In genomic region chr1:224456637-224456953, GRCh38 we compare ENCODE assay signal across 10 cellular contexts. TPM values are rescaled to one million over a fixed set of nuclear protein-coding genes. Genes with fewer than 3 reads are reported as not detected.
DNase-seq lines count a peak whose midpoint lies in the region; ATAC-seq and TF ChIP-seq lines count a peak whose summit lies in the region.
"Had no signal": no experiment of that assay in that cellular context is flagged by ENCODE, and none has a peak within 500 bp of the region (broad histone marks: within the 10 kb centered on the region; RNA-seq: fewer than 3 reads in every experiment).

No MANE protein-coding gene starts in this region.

- DNase-seq in activated naive CD8-positive, alpha-beta T cell treated with anti-CD3 and anti-CD28 coated beads, Interleukin-2, amount 10 ng/mL, durations not matched to agents 7 days and 5 days, result no peak
- DNase-seq in activated naive CD8-positive, alpha-beta T cell treated with anti-CD3 and anti-CD28 coated beads, Interleukin-2, amount 50 U/mL, for 24 hours, result no peak
- no peak for DNase-seq in naive thymus-derived CD4-positive, alpha-beta T cell
- DNase-seq in type B pancreatic cell (ENCODE audit: extremely low spot score, unreplicated experiment), result no peak
- DNase-seq in cortex of kidney (lab: John Stamatoyannopoulos, UW), result no peak
- no peak for DNase-seq in NCI-H524 (lab: John Stamatoyannopoulos, UW)
- DNase-seq: NCI-H1436 had no signal

- H3K27me3 ChIP-seq in naive thymus-derived CD4-positive, alpha-beta T cell (ENCODE audit: control insufficient read depth in 2 of 2, insufficient read depth in 2 of 2, low read length in 2 of 2), result no peaks in the 10 kb centered on the region

- no peaks in the 10 kb centered on the region for H3K27me3 Mint-ChIP-seq in activated naive CD8-positive, alpha-beta T cell treated with anti-CD3 and anti-CD28 coated beads, Interleukin-2, amount 10 ng/mL, durations not matched to agents 7 days and 5 days
- H3K27me3 Mint-ChIP-seq in activated naive CD8-positive, alpha-beta T cell treated with anti-CD3 and anti-CD28 coated beads, Interleukin-2, amount 50 U/mL, for 24 hours, result no peaks in the 10 kb centered on the region
- H3K27me3 Mint-ChIP-seq in naive thymus-derived CD4-positive, alpha-beta T cell, result no peaks in the 10 kb centered on the region
- H3K27me3 Mint-ChIP-seq in type B pancreatic cell, result no peaks in the 10 kb centered on the region
- H3K27me3 Mint-ChIP-seq: B cell had no signal

- peak; percentile 20 for TF ChIP-seq CTCF in type B pancreatic cell (conservative IDR thresholded peaks at IDR 0.05)

- peaks cover 20% of the 10 kb centered on the region for H3K4me1 Mint-ChIP-seq in activated naive CD8-positive, alpha-beta T cell treated with anti-CD3 and anti-CD28 coated beads, Interleukin-2, amount 10 ng/mL, durations not matched to agents 7 days and 5 days
- peaks cover 18% of the 10 kb centered on the region for H3K4me1 Mint-ChIP-seq in activated naive CD8-positive, alpha-beta T cell treated with anti-CD3 and anti-CD28 coated beads, Interleukin-2, amount 50 U/mL, for 24 hours
- H3K4me1 Mint-ChIP-seq in naive thymus-derived CD4-positive, alpha-beta T cell, result peaks cover 8 to 24% (median 12%) of the 10 kb centered on the region in 7 donors
- H3K4me1 Mint-ChIP-seq in type B pancreatic cell (ENCODE audit: unreplicated experiment), result peaks cover 12% of the 10 kb centered on the region

- H3K4me1 ChIP-seq in naive thymus-derived CD4-positive, alpha-beta T cell (ENCODE audit: control insufficient read depth in 2 of 2, insufficient read depth in 2 of 2, low read length in 2 of 2), result peaks cover 3% of the 10 kb centered on the region in 2 donors

- H3K4me3 ChIP-seq in naive thymus-derived CD4-positive, alpha-beta T cell (ENCODE audit: low read length), result no peak overlapping the region

- H3K36me3 ChIP-seq in naive thymus-derived CD4-positive, alpha-beta T cell (ENCODE audit: control insufficient read depth in 2 of 3, insufficient read depth in 3 of 3, low read length in 3 of 3), result no peaks in the 10 kb centered on the region

- CTCF ChIA-PET in naive thymus-derived CD4-positive, alpha-beta T cell (lab: Charles Lee), result interaction anchor here (0.6 to 2.9 kb wide), 12 partner anchors 8 to 342 kb away, joined by 3 to 16 read pairs (median 6); partner anchors contain the start of gene FBXO28

- POLR2A ChIA-PET in activated naive CD8-positive, alpha-beta T cell treated with anti-CD3 and anti-CD28 coated beads, Interleukin-2, amount 10 ng/mL, durations not matched to agents 7 days and 5 days (lab: Charles Lee), result interaction anchor here (1.1 to 1.3 kb wide), 2 partner anchors 41 to 127 kb away, joined by 3 read pairs; partner anchors contain the start of gene NVL
- POLR2A ChIA-PET in naive thymus-derived CD4-positive, alpha-beta T cell (lab: Charles Lee), result interaction anchor here (0.6 to 3.1 kb wide), 4 partner anchors 25 to 340 kb away, joined by 3 to 24 read pairs (median 6); no protein-coding TSS in a partner anchor

- no peaks in the 10 kb centered on the region for H3K9me3 ChIP-seq in naive thymus-derived CD4-positive, alpha-beta T cell (ENCODE audit: control insufficient read depth in 2 of 3, low read length in 3 of 3)

- H3K9me3 Mint-ChIP-seq in activated naive CD8-positive, alpha-beta T cell treated with anti-CD3 and anti-CD28 coated beads, Interleukin-2, amount 10 ng/mL, durations not matched to agents 7 days and 5 days, result no peaks in the 10 kb centered on the region
- no peaks in the 10 kb centered on the region for H3K9me3 Mint-ChIP-seq in activated naive CD8-positive, alpha-beta T cell treated with anti-CD3 and anti-CD28 coated beads, Interleukin-2, amount 50 U/mL, for 24 hours
- H3K9me3 Mint-ChIP-seq in naive thymus-derived CD4-positive, alpha-beta T cell, result no peaks in the 10 kb centered on the region
- no peaks in the 10 kb centered on the region for H3K9me3 Mint-ChIP-seq in type B pancreatic cell

- intact Hi-C loops in naive thymus-derived CD4-positive, alpha-beta T cell (cut with micrococcal nuclease), result loop anchor here (2.0 to 10.0 kb wide), 7 partner anchors 34 to 212 kb away; no protein-coding TSS in a partner anchor

- H3K36me3 Mint-ChIP-seq in activated naive CD8-positive, alpha-beta T cell treated with anti-CD3 and anti-CD28 coated beads, Interleukin-2, amount 10 ng/mL, durations not matched to agents 7 days and 5 days, result peaks cover 2% of the 10 kb centered on the region
- H3K36me3 Mint-ChIP-seq in activated naive CD8-positive, alpha-beta T cell treated with anti-CD3 and anti-CD28 coated beads, Interleukin-2, amount 50 U/mL, for 24 hours (ENCODE audit: low read depth), result no peaks in the 10 kb centered on the region
- H3K36me3 Mint-ChIP-seq in naive thymus-derived CD4-positive, alpha-beta T cell, result no peaks in the 10 kb centered on the region
- H3K36me3 Mint-ChIP-seq in type B pancreatic cell, result no peaks in the 10 kb centered on the region

- peak overlapping the region; percentile 10 for H3K27ac ChIP-seq in cingulate gyrus (ENCODE audit: low read depth, low read length)
- no peak overlapping the region for H3K27ac ChIP-seq in naive thymus-derived CD4-positive, alpha-beta T cell (ENCODE audit: low read depth, low read length)

- peak overlapping the region; percentile 76 for H3K27ac Mint-ChIP-seq in activated naive CD8-positive, alpha-beta T cell treated with anti-CD3 and anti-CD28 coated beads, Interleukin-2, amount 10 ng/mL, durations not matched to agents 7 days and 5 days
- no peak overlapping the region for H3K27ac Mint-ChIP-seq in activated naive CD8-positive, alpha-beta T cell treated with anti-CD3 and anti-CD28 coated beads, Interleukin-2, amount 50 U/mL, for 24 hours
- H3K27ac Mint-ChIP-seq in naive thymus-derived CD4-positive, alpha-beta T cell, result peak overlapping the region in 5 of 9 donors; percentile 16 to 91 (median 79)
- peak overlapping the region; percentile 85 for H3K27ac Mint-ChIP-seq in type B pancreatic cell
- H3K27ac Mint-ChIP-seq: B cell had no signal

- ATAC-seq in activated naive CD8-positive, alpha-beta T cell treated with anti-CD3 and anti-CD28 coated beads, Interleukin-2, amount 10 ng/mL, durations not matched to agents 7 days and 5 days (ENCODE audit: low read depth), result no peak
- no peak for ATAC-seq in activated naive CD8-positive, alpha-beta T cell treated with anti-CD3 and anti-CD28 coated beads, Interleukin-2, amount 50 U/mL, for 24 hours
- no peak for ATAC-seq in naive thymus-derived CD4-positive, alpha-beta T cell
- ATAC-seq in GM21367 (IDR thresholded peaks at IDR 0.05; ENCODE audit: unreplicated experiment), result no peak

- peak overlapping the region; percentile 29 for H3K4me3 Mint-ChIP-seq in activated naive CD8-positive, alpha-beta T cell treated with anti-CD3 and anti-CD28 coated beads, Interleukin-2, amount 10 ng/mL, durations not matched to agents 7 days and 5 days
- no peak overlapping the region for H3K4me3 Mint-ChIP-seq in activated naive CD8-positive, alpha-beta T cell treated with anti-CD3 and anti-CD28 coated beads, Interleukin-2, amount 50 U/mL, for 24 hours
- H3K4me3 Mint-ChIP-seq in naive thymus-derived CD4-positive, alpha-beta T cell, result peak overlapping the region in 6 of 10 donors; percentile 52 to 69 (median 60)
- H3K4me3 Mint-ChIP-seq in type B pancreatic cell, result no peak overlapping the region
- H3K4me3 Mint-ChIP-seq: B cell had no signal

RNA-seq across cellular contexts. Expression of gene WDR26, which starts 22.0 kb away (rescaled TPM):
- total RNA-seq in activated naive CD8-positive, alpha-beta T cell treated with anti-CD3 and anti-CD28 coated beads, Interleukin-2, amount 10 ng/mL, durations not matched to agents 7 days and 5 days, result 10 to 100 TPM; 90.2 to 92.0 TPM
- total RNA-seq in naive thymus-derived CD4-positive, alpha-beta T cell, result 100 to 1,000 TPM in 3 of 5 experiments, 10 to 100 TPM in 2; 80.5 to 164 (median 104) TPM
- polyA plus RNA-seq in naive thymus-derived CD4-positive, alpha-beta T cell, result 1 to 10 TPM; 1.7 to 3.1 TPM
- total RNA-seq in type B pancreatic cell (ENCODE audit: low replicate concordance), result 75.1 and 86.4 TPM in 2 replicates

Comparison
In these comparisons a context has a peak if more than half of its experiments do, and no peak if none do; other contexts are left out.
1. H3K4me3 Mint-ChIP-seq: peak in activated naive CD8-positive, alpha-beta T cell treated with anti-CD3 and anti-CD28 coated beads, Interleukin-2, amount 10 ng/mL, durations not matched to agents 7 days and 5 days (single experiment) and naive thymus-derived CD4-positive, alpha-beta T cell (6 of 10); none in activated naive CD8-positive, alpha-beta T cell treated with anti-CD3 and anti-CD28 coated beads, Interleukin-2, amount 50 U/mL, for 24 hours (single experiment) and type B pancreatic cell (single experiment).